Comparison of ENCODE assay signal across 19 cellular contexts in the genomic region with DNA sequence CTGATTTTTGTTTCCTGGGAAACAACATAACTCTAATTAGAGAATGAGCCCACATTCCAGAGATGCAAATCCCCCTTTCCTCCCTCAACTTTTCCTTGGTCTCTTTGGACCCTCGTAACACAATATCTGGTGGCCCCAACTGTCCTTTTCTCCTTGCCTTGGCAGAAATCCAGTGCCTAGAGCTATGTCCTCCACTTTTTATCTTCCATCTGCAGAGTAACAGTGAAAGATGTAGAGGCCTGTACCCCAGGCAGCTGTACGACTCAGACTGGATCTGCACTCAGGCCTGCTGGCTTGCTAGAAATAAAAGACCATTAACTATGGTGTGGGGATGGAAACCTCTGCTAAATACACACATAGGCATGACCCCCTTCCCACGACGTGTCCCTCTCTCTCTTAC.
"Had no signal": no experiment of that assay in that cellular context is flagged by ENCODE, and none has a peak within 500 bp of the region (broad histone marks: within the 10 kb centered on the region; RNA-seq: fewer than 3 reads in every experiment).

No MANE protein-coding gene starts in this region.

- H3K4me3 ChIP-seq: esophagus squamous epithelium, left ventricle myocardium inferior, right atrium auricular region, skin epidermis, thyroid gland had no signal

- H3K4me1 ChIP-seq: esophagus squamous epithelium, left ventricle myocardium inferior, right atrium auricular region, thyroid gland had no signal

- H3K27ac Mint-ChIP-seq: activated naive CD4-positive, alpha-beta T cell treated with anti-CD3 and anti-CD28 coated beads for 36 hours; activated naive CD8-positive, alpha-beta T cell treated with anti-CD3 and anti-CD28 coated beads, Interleukin-2, amount 50 U/mL, for 24 hours; progenitor cell of endocrine pancreas had no signal

- H3K9me3 ChIP-seq: esophagus squamous epithelium, left ventricle myocardium inferior, right atrium auricular region, thyroid gland had no signal

- H3K4me3 Mint-ChIP-seq: activated naive CD4-positive, alpha-beta T cell treated with anti-CD3 and anti-CD28 coated beads for 36 hours; activated naive CD8-positive, alpha-beta T cell treated with anti-CD3 and anti-CD28 coated beads, Interleukin-2, amount 50 U/mL, for 24 hours; natural killer cell treated with Interleukin-12 subunit alpha and Interleukin-12 subunit beta and Interleukin-15 and Interleukin-18, amount 100 ng/mL, for 72 hours; stimulated activated naive B cell treated with anti-CD40 and anti-IgM and Interleukin-4, amounts not matched to agents 10 μg/mL and 1 μg/mL and 100 μg/mL, for 72 hours had no signal

- H3K36me3 ChIP-seq: right atrium auricular region, thyroid gland had no signal

- H3K27me3 ChIP-seq: esophagus squamous epithelium, right atrium auricular region, thyroid gland had no signal

- H3K4me1 Mint-ChIP-seq: activated naive CD8-positive, alpha-beta T cell treated with anti-CD3 and anti-CD28 coated beads, Interleukin-2, amount 50 U/mL, for 24 hours; stimulated activated naive B cell treated with anti-CD40 and anti-IgM and Interleukin-4, amounts not matched to agents 10 μg/mL and 1 μg/mL and 100 μg/mL, for 72 hours had no signal

- H3K27me3 Mint-ChIP-seq: activated naive CD8-positive, alpha-beta T cell treated with anti-CD3 and anti-CD28 coated beads, Interleukin-2, amount 50 U/mL, for 24 hours; natural killer cell treated with Interleukin-12 subunit alpha and Interleukin-12 subunit beta and Interleukin-15 and Interleukin-18, amount 100 ng/mL, for 72 hours; progenitor cell of endocrine pancreas; stimulated activated naive B cell treated with anti-CD40 and anti-IgM and Interleukin-4, amounts not matched to agents 10 μg/mL and 1 μg/mL and 100 μg/mL, for 72 hours had no signal

- DNase-seq: activated CD4-positive, CD25-positive, alpha-beta regulatory T cell treated with anti-CD3 and anti-CD28 coated beads, Interleukin-2, amount 50 U/mL, for 72 hours; activated naive CD4-positive, alpha-beta T cell treated with anti-CD3 and anti-CD28 coated beads for 36 hours; activated naive CD8-positive, alpha-beta T cell treated with anti-CD3 and anti-CD28 coated beads, Interleukin-2, amount 50 U/mL, for 24 hours; activated T-cell treated with anti-CD3 and anti-CD28 coated beads for 4 hours; esophagus squamous epithelium; glutamatergic neuron; hypothalamus; left ventricle myocardium inferior; mesenchymal stem cell; occipital lobe; stimulated activated CD4-positive, alpha-beta T cell treated with anti-CD3 and anti-CD28 coated beads, Interleukin-15, amount 100 ng/mL, for 24 hours; stimulated activated CD4-positive, alpha-beta T cell treated with anti-CD3 and anti-CD28 coated beads, Interleukin-4, amount 100 ng/mL, for 1 hour; stimulated activated naive B cell treated with anti-CD40 and anti-IgM and Interleukin-4, amounts not matched to agents 10 μg/mL and 1 μg/mL and 100 μg/mL, for 72 hours; T-helper 9 cell; thyroid gland had no signal

- ATAC-seq: activated naive CD8-positive, alpha-beta T cell treated with anti-CD3 and anti-CD28 coated beads, Interleukin-2, amount 50 U/mL, for 24 hours; natural killer cell treated with Interleukin-12 subunit alpha and Interleukin-12 subunit beta and Interleukin-15 and Interleukin-18, amount 100 ng/mL, for 72 hours; stimulated activated naive B cell treated with anti-CD40 and anti-IgM and Interleukin-4, amounts not matched to agents 10 μg/mL and 1 μg/mL and 100 μg/mL, for 72 hours had no signal
